ENCODE assay signal across 2 cellular contexts in genomic region chr20:36700438-36700837, GRCh38.
TF ChIP-seq lines count a peak whose summit lies in the region.

No MANE protein-coding gene starts in this region.

TF ChIP-seq in HepG2, 621 proteins besides CTCF, POLR2A, EP300 and RAD21 (continues in another document):
- TF ChIP-seq ZFY (CRISPR knock-in tag; IDR thresholded peaks at IDR 0.05) (no peak), PBX2 (CRISPR knock-in tag; IDR thresholded peaks at IDR 0.05) (0 out of 2 replicates have a peak, but pooled peaks have one; percentile 15), ATF1 (CRISPR knock-in tag; IDR thresholded peaks at IDR 0.05) (0 out of 2 replicates have a peak, but pooled peaks have one; percentile 12), LRRFIP1 (CRISPR knock-in tag; conservative IDR thresholded peaks at IDR 0.05) (no peak), BCL6 (CRISPR knock-in tag; IDR thresholded peaks at IDR 0.05) (no peak), ZNF646 (CRISPR knock-in tag; IDR thresholded peaks at IDR 0.05) (0 out of 2 replicates have a peak, but pooled peaks have one; percentile 32), FOXJ3 (CRISPR knock-in tag; IDR thresholded peaks at IDR 0.05; ENCODE audit: borderline replicate concordance) (no peak), TRAFD1 (CRISPR knock-in tag; IDR thresholded peaks at IDR 0.05; ENCODE audit: borderline replicate concordance) (0 out of 2 replicates have a peak, but pooled peaks have one; percentile 72)

TF ChIP-seq in K562, 482 proteins besides CTCF, POLR2A, EP300 and RAD21:
- TF ChIP-seq ADNP (tag; IDR thresholded peaks at IDR 0.05) (no peak), PKNOX1 (IDR thresholded peaks at IDR 0.05) (peak; percentile 39; the same call in 1 of the 2 replicates), ELF4 (CRISPR knock-in tag; IDR thresholded peaks at IDR 0.05) (no peak), RCOR1 (IDR thresholded peaks at IDR 0.05; ENCODE audit: borderline replicate concordance in 1 of 2, low read depth in 2 of 2, low read length in 2 of 2) (peak in 1 of 2 experiments; percentile 15; a peak in 1 of 4 replicates), ARID1B (IDR thresholded peaks at IDR 0.05) (peak; percentile 58), SIX5 (IDR thresholded peaks at IDR 0.05; ENCODE audit: borderline replicate concordance in 1 of 2, insufficient read depth in 1 of 2, low read depth in 1 of 2, low read length in 2 of 2) (no peak), SMARCA4 (IDR thresholded peaks at IDR 0.05) (0 out of 2 replicates have a peak, but pooled peaks have one; percentile 15), TAL1 (IDR thresholded peaks at IDR 0.05) (peak; percentile 19; the same call in 1 of the 2 replicates), DPF2 (IDR thresholded peaks at IDR 0.05) (peak; percentile 36; the same call in 1 of the 2 replicates), JUND (IDR thresholded peaks at IDR 0.05; ENCODE audit: borderline replicate concordance, low read depth, low read length) (peak; percentile 31; the same call in 1 of the 2 replicates), JUND (tag; IDR thresholded peaks at IDR 0.05; ENCODE audit: borderline replicate concordance, low read depth, low read length) (no peak), POLR2AphosphoS2 (IDR thresholded peaks at IDR 0.05; ENCODE audit: low read length) (no peak), ELF2 (CRISPR knock-in tag; IDR thresholded peaks at IDR 0.05) (no peak), HES1 (IDR thresholded peaks at IDR 0.05; ENCODE audit: low read depth) (no peak), RERE (CRISPR knock-in tag; IDR thresholded peaks at IDR 0.05; ENCODE audit: borderline replicate concordance) (no peak), E2F4 (CRISPR knock-in tag; IDR thresholded peaks at IDR 0.05; ENCODE audit: low read depth) (no peak), NKRF (IDR thresholded peaks at IDR 0.05; ENCODE audit: borderline replicate concordance) (no peak), VEZF1 (CRISPR knock-in tag; IDR thresholded peaks at IDR 0.05) (no peak), SOX6 (IDR thresholded peaks at IDR 0.05) (peak; percentile 60; the same call in 1 of the 2 replicates), NONO (IDR thresholded peaks at IDR 0.05; ENCODE audit: low read depth in 2 of 2, low read length in 1 of 2) (no peak), ZNF511 (CRISPR knock-in tag; IDR thresholded peaks at IDR 0.05) (no peak), ZBTB1 (CRISPR knock-in tag; IDR thresholded peaks at IDR 0.05; ENCODE audit: borderline replicate concordance, low read depth) (no peak), SNRNP70 (optimal IDR thresholded peaks at IDR 0.05; ENCODE audit: low read depth, low read length) (no peak), CEBPZ (IDR thresholded peaks at IDR 0.05; ENCODE audit: borderline replicate concordance, low read depth, low read length) (no peak), ZFP91 (CRISPR knock-in tag; IDR thresholded peaks at IDR 0.05) (no peak), MCM5 (IDR thresholded peaks at IDR 0.05; ENCODE audit: low read depth) (no peak), CAMTA2 (CRISPR knock-in tag; conservative IDR thresholded peaks at IDR 0.05) (no peak), E2F8 (IDR thresholded peaks at IDR 0.05; ENCODE audit: low read depth, partially characterized antibody) (no peak), CBFA2T2 (conservative IDR thresholded peaks at IDR 0.05) (peak; percentile 42), CBFA2T3 (IDR thresholded peaks at IDR 0.05) (peak; percentile 68), MAZ (CRISPR knock-in tag; conservative IDR thresholded peaks at IDR 0.05 in 1 of 2, IDR thresholded peaks at IDR 0.05 in 1 of 2) (no peak), RFX1 (IDR thresholded peaks at IDR 0.05) (no peak), CEBPB (tag; IDR thresholded peaks at IDR 0.05) (no peak)
